ENCODE assay signal across 8 cellular contexts in genomic region chr3:187750041-187750512, GRCh38. TPM values are rescaled to one million over a fixed set of nuclear protein-coding genes. Genes with fewer than 3 reads are reported as not detected.
DNase-seq lines count a peak whose midpoint lies in the region; ATAC-seq and TF ChIP-seq lines count a peak whose summit lies in the region.

No MANE protein-coding gene starts in this region.

- H4K91ac ChIP-seq in neuronal stem cell (ENCODE audit: low read depth, low read length, poor library complexity) = no peak overlapping the region

- H3K27me3 ChIP-seq in GM06990 (replicated peaks; ENCODE audit: control insufficient read depth, insufficient read depth, low read length) (no peaks in the 10 kb centered on the region), neuronal stem cell (ENCODE audit: control insufficient read depth in 3 of 3, insufficient read depth in 3 of 3, low read depth in 1 of 3, low read length in 3 of 3) (no peaks in the 10 kb centered on the region)

- no peak overlapping the region for H2BK5ac ChIP-seq in neuronal stem cell (ENCODE audit: low read length)

- no peak overlapping the region for H3K14ac ChIP-seq in neuronal stem cell (ENCODE audit: low read length)

- peak overlapping the region; percentile 78 for H3K27ac ChIP-seq in neuronal stem cell (replicated peaks; ENCODE audit: low read length)

- H3K4ac ChIP-seq in neuronal stem cell (ENCODE audit: low read length) = no peak overlapping the region

- H3K9ac ChIP-seq in neuronal stem cell (ENCODE audit: low read depth, low read length, poor library complexity) = no peak overlapping the region

- no peak overlapping the region for H2BK12ac ChIP-seq in neuronal stem cell (ENCODE audit: low read length)

- WGBS in neuronal stem cell (ENCODE audit: extremely low coverage in 2 of 2, insufficient read length in 2 of 2, insufficient replicate concordance in 1 of 2), 2 donors = no CpG with 5 or more reads among the region's 11 CpGs

- H3K18ac ChIP-seq in neuronal stem cell (ENCODE audit: low read length) = peak overlapping the region; percentile 86

- no peak overlapping the region for H2BK120ac ChIP-seq in neuronal stem cell (ENCODE audit: low read depth, low read length)

- ATAC-seq in GM18861 (IDR thresholded peaks at IDR 0.05; ENCODE audit: unreplicated experiment) = no peak
- no peak for ATAC-seq in HG02852 (IDR thresholded peaks at IDR 0.05; ENCODE audit: unreplicated experiment)

- H2AFZ ChIP-seq in neuronal stem cell (ENCODE audit: low read length) = peak overlapping the region; percentile 58

- no peaks in the 10 kb centered on the region for H3K9me3 ChIP-seq in neuronal stem cell (replicated peaks in 1 of 2; ENCODE audit: control insufficient read depth in 2 of 2, insufficient read depth in 1 of 2, low read depth in 1 of 2, low read length in 2 of 2)

- peaks cover 11 to 21% of the 10 kb centered on the region in 2 donors for H3K4me1 ChIP-seq in neuronal stem cell (ENCODE audit: control insufficient read depth in 2 of 2, insufficient read depth in 1 of 2, low read depth in 1 of 2, low read length in 2 of 2)

- H2AK5ac ChIP-seq in neuronal stem cell (ENCODE audit: low read depth, low read length) = no peak overlapping the region

- no peak overlapping the region for H2BK15ac ChIP-seq in neuronal stem cell (ENCODE audit: low read length)

- H3K36me3 ChIP-seq in GM06990 (ENCODE audit: control insufficient read depth, insufficient read depth, low read length) (no peaks in the 10 kb centered on the region), neuronal stem cell (replicated peaks in 1 of 2; ENCODE audit: control insufficient read depth in 2 of 2, insufficient read depth in 2 of 2, low read length in 2 of 2) (no peaks in the 10 kb centered on the region)

- DNase-seq in GM06990 (ENCODE audit: extremely low read depth, insufficient read length) (peak; percentile 42), NCI-H526 (lab: John Stamatoyannopoulos, UW) (peak; percentile 79 to 85), epithelial cell of esophagus (ENCODE audit: low read depth) (peak; percentile 95), neuronal stem cell (ENCODE audit: low spot score) (peak; percentile 70), SK-N-DZ (ENCODE audit: low spot score) (no peak), AML-193 (lab: John Stamatoyannopoulos, UW) (no peak)

- no peak overlapping the region for H3K23ac ChIP-seq in neuronal stem cell (ENCODE audit: low read depth, low read length, poor library complexity)

- TF ChIP-seq CTCF in GM06990 (IDR thresholded peaks at IDR 0.05; ENCODE audit: insufficient read depth, low read length, poor library complexity, severe bottlenecking) (no peak), epithelial cell of esophagus (IDR thresholded peaks at IDR 0.05; ENCODE audit: insufficient read depth, low read depth, low read length, missing control alignments) (no peak)

- no peaks in the 10 kb centered on the region for H3K79me1 ChIP-seq in neuronal stem cell (ENCODE audit: low read depth, low read length)

- peak overlapping the region; percentile 52 for H3K4me2 ChIP-seq in neuronal stem cell (ENCODE audit: insufficient read depth, low read length, poor library complexity, severe bottlenecking)

- H4K8ac ChIP-seq in neuronal stem cell (ENCODE audit: low read depth, low read length) = no peak overlapping the region

- H3K4me3 ChIP-seq in GM06990 (replicated peaks; ENCODE audit: low read depth, low read length) = no peak overlapping the region
- peak overlapping the region; percentile 41 for H3K4me3 ChIP-seq in epithelial cell of esophagus (ENCODE audit: low read length)
- H3K4me3 ChIP-seq in neuronal stem cell (ENCODE audit: low read length in 2 of 2) = no peak overlapping the region

RNA-seq across cellular contexts. Expression of gene BCL6, which starts 4.8 kb away (rescaled TPM):
- polyA plus RNA-seq in neuronal stem cell (2013, experiment 1 of 2) = 12.1 TPM
- polyA plus RNA-seq in neuronal stem cell (2013, experiment 2 of 2) = 12.1 TPM
- 2.7 and 5.0 TPM in 2 replicates for polyA plus RNA-seq in SK-N-DZ (2014; cell fraction: cytosol; rRNA removed)
- 11.5 and 25.7 TPM in 2 replicates for polyA plus RNA-seq in SK-N-DZ (2014; cell fraction: nucleus; rRNA removed)

RNA-seq across cellular contexts. Expression of gene RTP2, which starts 47.7 kb away (rescaled TPM):
- polyA plus RNA-seq in neuronal stem cell (2013, experiment 1 of 2) = not detected
- polyA plus RNA-seq in neuronal stem cell (2013, experiment 2 of 2) = not detected
- not detected in 2 replicates for polyA plus RNA-seq in SK-N-DZ (2014; cell fraction: cytosol; rRNA removed)
- polyA plus RNA-seq in SK-N-DZ (2014; cell fraction: nucleus; rRNA removed) = not detected in 2 replicates

Comparison
In these comparisons a context has a peak if more than half of its experiments do, and no peak if none do; other contexts are left out.
1. DNase-seq: peak in GM06990 (single experiment), NCI-H526 (2 of 2), epithelial cell of esophagus (single experiment) and neuronal stem cell (single experiment); none in SK-N-DZ (single experiment) and AML-193 (0 of 2).